Comparison of ENCODE assay signal across 8 cellular contexts in genomic region chr1:240691521-240692338, GRCh38.
DNase-seq lines count a peak whose midpoint lies in the region; ATAC-seq, FAIRE-seq and TF ChIP-seq lines count a peak whose summit lies in the region.
"Had no signal": no experiment of that assay in that cellular context is flagged by ENCODE, and none has a peak within 500 bp of the region (broad histone marks: within the 10 kb centered on the region; RNA-seq: fewer than 3 reads in every experiment).

No MANE protein-coding gene starts in this region.

- no peak overlapping the region for H3K4me2 ChIP-seq in astrocyte (ENCODE audit: low read length)

- no peak overlapping the region for H3K9ac ChIP-seq in astrocyte (ENCODE audit: low read length)

- H3K9me3 ChIP-seq in astrocyte (ENCODE audit: insufficient read depth, low read depth, low read length) (no peaks in the 10 kb centered on the region), upper lobe of right lung (no peaks in the 10 kb centered on the region)

- no peak for FAIRE-seq in astrocyte (lab: Jason Lieb, UNC)

- H3K27ac ChIP-seq in astrocyte (ENCODE audit: low read depth, low read length) (no peak overlapping the region), upper lobe of right lung (no peak overlapping the region)

- H3K27me3 ChIP-seq in astrocyte (ENCODE audit: insufficient read depth, low read length) (no peaks in the 10 kb centered on the region), upper lobe of right lung (no peaks in the 10 kb centered on the region)

- ATAC-seq in left lobe of liver: peak; percentile 98
- ATAC-seq in upper lobe of right lung: peak; percentile 75
- ATAC-seq in HG03521 (IDR thresholded peaks at IDR 0.05; ENCODE audit: unreplicated experiment): no peak

- no peaks in the 10 kb centered on the region for H3K4me1 Mint-ChIP-seq in astrocyte (ENCODE audit: low read depth, unreplicated experiment)

- H3K4me1 ChIP-seq in astrocyte (ENCODE audit: insufficient read depth, low read length): no peaks in the 10 kb centered on the region
- no peaks in the 10 kb centered on the region for H3K4me1 ChIP-seq in upper lobe of right lung

- H3K36me3 Mint-ChIP-seq in astrocyte (ENCODE audit: low read depth, unreplicated experiment): no peaks in the 10 kb centered on the region

- no peaks in the 10 kb centered on the region for H3K9me3 Mint-ChIP-seq in astrocyte (ENCODE audit: unreplicated experiment)
- H3K9me3 Mint-ChIP-seq: T-helper 1 cell treated with Interleukin-12 subunit alpha and Interleukin-12 subunit beta and Interleukin-4 antibody, amounts not matched to agents 30 μg/mL and 1 μg/mL, for 36 hours had no signal

- no peak overlapping the region for H3K27ac Mint-ChIP-seq in astrocyte (ENCODE audit: unreplicated experiment)
- H3K27ac Mint-ChIP-seq: T-helper 1 cell treated with Interleukin-12 subunit alpha and Interleukin-12 subunit beta and Interleukin-4 antibody, amounts not matched to agents 30 μg/mL and 1 μg/mL, for 36 hours had no signal

- H3K27me3 Mint-ChIP-seq in astrocyte (ENCODE audit: low read depth, unreplicated experiment): no peaks in the 10 kb centered on the region

- TF ChIP-seq CTCF in astrocyte (IDR thresholded peaks at IDR 0.05; ENCODE audit: insufficient read depth, low read depth, low read length) (peak; percentile 80), upper lobe of right lung (IDR thresholded peaks at IDR 0.05) (peak; percentile 47)

- H3K36me3 ChIP-seq in astrocyte (ENCODE audit: insufficient read depth, low read length) (no peaks in the 10 kb centered on the region), upper lobe of right lung (no peaks in the 10 kb centered on the region)

- H2AFZ ChIP-seq in astrocyte (ENCODE audit: low read depth, low read length): no peak overlapping the region

- DNase-seq in ELR (ENCODE audit: low read depth) (peak; percentile 69), NCI-H1694 (lab: John Stamatoyannopoulos, UW) (peak; percentile 73), astrocyte (ENCODE audit: low read depth) (peak; percentile 36), left lobe of liver (ENCODE audit: low spot score) (peak; percentile 54), upper lobe of right lung (no peak), cortex of kidney (lab: John Stamatoyannopoulos, UW) (no peak)

- intact Hi-C loops in upper lobe of right lung (cut with DNase I): no loop called here

- H4K20me1 ChIP-seq in astrocyte (ENCODE audit: insufficient read depth, low read length): no peaks in the 10 kb centered on the region

- H3K79me2 ChIP-seq in astrocyte (ENCODE audit: insufficient read depth, low read length): no peaks in the 10 kb centered on the region

- H3K4me3 Mint-ChIP-seq in astrocyte (ENCODE audit: unreplicated experiment): no peak overlapping the region
- H3K4me3 Mint-ChIP-seq: T-helper 1 cell treated with Interleukin-12 subunit alpha and Interleukin-12 subunit beta and Interleukin-4 antibody, amounts not matched to agents 30 μg/mL and 1 μg/mL, for 36 hours had no signal

- no peak overlapping the region for H3K4me3 ChIP-seq in astrocyte (ENCODE audit: insufficient read depth, low read depth, low read length)
- no peak overlapping the region for H3K4me3 ChIP-seq in upper lobe of right lung

Comparison
In these comparisons a context has a peak if more than half of its experiments do, and no peak if none do; other contexts are left out.
1. DNase-seq: peak in ELR (single experiment), NCI-H1694 (single experiment), astrocyte (single experiment) and left lobe of liver (single experiment); none in upper lobe of right lung (single experiment) and cortex of kidney (single experiment).